Comparison of ENCODE assay signal across 11 cellular contexts in the genomic region with DNA sequence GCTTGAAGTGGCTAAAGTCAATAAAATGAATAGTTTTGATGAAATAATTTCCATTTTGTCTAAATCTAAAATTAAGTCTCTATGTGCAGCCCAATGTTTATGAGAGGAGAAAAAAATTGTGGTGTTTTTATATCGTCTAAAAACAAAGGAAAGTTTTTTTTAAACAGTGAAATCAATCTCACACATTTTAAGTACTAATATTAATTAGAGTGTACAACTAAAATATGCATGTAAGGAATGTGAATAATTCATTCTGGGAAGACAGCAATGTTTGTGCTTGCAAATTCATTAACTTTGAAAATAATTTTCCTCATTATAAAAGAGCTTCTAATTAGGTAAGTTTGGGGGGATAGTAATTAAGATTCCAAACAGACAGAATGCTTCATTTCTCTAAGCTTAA. TPM values are rescaled to one million over a fixed set of nuclear protein-coding genes. Genes with fewer than 3 reads are reported as not detected.
"Had no signal": no experiment of that assay in that cellular context is flagged by ENCODE, and none has a peak within 500 bp of the region (broad histone marks: within the 10 kb centered on the region; RNA-seq: fewer than 3 reads in every experiment).

A gene with protein sequence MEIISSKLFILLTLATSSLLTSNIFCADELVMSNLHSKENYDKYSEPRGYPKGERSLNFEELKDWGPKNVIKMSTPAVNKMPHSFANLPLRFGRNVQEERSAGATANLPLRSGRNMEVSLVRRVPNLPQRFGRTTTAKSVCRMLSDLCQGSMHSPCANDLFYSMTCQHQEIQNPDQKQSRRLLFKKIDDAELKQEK (minus strand): TSS at position 101 of the 400 bp plus-strand sequence. CDS start 47 bp downstream, at position 54.

- H2AFZ ChIP-seq: GM23248 had no signal

- ATAC-seq: GM23338, HCT116 had no signal

- H3K27ac ChIP-seq: GM23248 had no signal

- H3K36me3 ChIP-seq: HAP-1 had no signal

- H3K4me3 ChIP-seq: GM23248, GM23338, HAP-1 had no signal

- H3K9me3 ChIP-seq: HAP-1 had no signal

- H3K4me2 ChIP-seq: GM23338 had no signal

- H3K9ac ChIP-seq: GM23248 had no signal

- FAIRE-seq: H54 had no signal

- DNase-seq: GM23248, GOT3, H7, H9, HCEC 1CT, HFFc6 had no signal

RNA-seq across cellular contexts. Expression of the gene that starts here (rescaled TPM):
- total RNA-seq: GM23248, GM23338, H4, H7, H9, HFFc6 had no signal
- polyA plus RNA-seq: GM23248, GM23338 had no signal
